15 cellular contexts compared by ENCODE assay signal in the genomic region with DNA sequence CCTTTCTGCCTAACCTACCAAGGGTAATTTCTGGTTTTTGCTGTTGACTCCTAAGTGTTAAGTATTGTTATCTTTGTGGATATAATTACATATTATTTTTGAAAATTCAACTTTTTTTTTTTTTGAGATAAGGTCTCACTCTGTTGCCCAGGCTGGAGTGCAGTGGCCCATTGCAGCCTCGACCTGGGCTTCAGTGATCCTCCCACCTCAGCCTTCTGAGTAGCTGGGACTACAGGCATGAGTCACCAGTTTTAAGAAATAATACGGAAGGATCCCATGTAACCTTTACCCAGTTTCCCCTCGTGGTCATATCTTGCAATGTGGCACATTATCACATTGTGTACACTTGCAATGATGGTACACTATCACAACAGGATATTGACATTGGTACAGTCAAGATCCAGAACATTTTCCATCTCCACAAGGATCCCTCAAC. TPM values are rescaled to one million over a fixed set of nuclear protein-coding genes. Genes with fewer than 3 reads are reported as not detected.
DNase-seq lines count a peak whose midpoint lies in the region; ATAC-seq and TF ChIP-seq lines count a peak whose summit lies in the region.
"Had no signal": no experiment of that assay in that cellular context is flagged by ENCODE, and none has a peak within 500 bp of the region (broad histone marks: within the 10 kb centered on the region; RNA-seq: fewer than 3 reads in every experiment).

No MANE protein-coding gene starts in this region.

- no peaks in the 10 kb centered on the region for H3K9me3 ChIP-seq in CD4-positive, alpha-beta T cell (ENCODE audit: control insufficient read depth, low read length)
- no peaks in the 10 kb centered on the region for H3K9me3 ChIP-seq in vagina
- H3K9me3 ChIP-seq: breast epithelium, mucosa of descending colon had no signal

- no peak overlapping the region for H3K27ac Mint-ChIP-seq in CD4-positive, alpha-beta T cell
- peak overlapping the region; percentile 1 for H3K27ac Mint-ChIP-seq in T-helper 2 cell treated with Interferon-gamma antibody and Interleukin-4, amounts not matched to agents 5 μg/mL and 100 μg/mL, for 36 hours
- H3K27ac Mint-ChIP-seq: activated naive CD4-positive, alpha-beta T cell treated with anti-CD3 and anti-CD28 coated beads, Interleukin-2, amount 10 ng/mL, durations not matched to agents 7 days and 5 days had no signal

- no peak overlapping the region for H3K27ac ChIP-seq in CD4-positive, alpha-beta T cell (ENCODE audit: low read depth, low read length)
- H3K27ac ChIP-seq in HL-60 (replicated peaks) (peak overlapping the region; percentile 69), vagina (no peak overlapping the region)
- H3K27ac ChIP-seq: breast epithelium, C4-2B had no signal

- H3K27me3 ChIP-seq in CD4-positive, alpha-beta T cell (ENCODE audit: control insufficient read depth, insufficient read depth, low read length), result no peaks in the 10 kb centered on the region
- H3K27me3 ChIP-seq in HL-60 (ENCODE audit: insufficient read depth, poor library complexity, severe bottlenecking) (no peaks in the 10 kb centered on the region), vagina (no peaks in the 10 kb centered on the region)
- H3K27me3 ChIP-seq: breast epithelium had no signal

- no peak for DNase-seq in CD4-positive, alpha-beta T cell
- peak; percentile 67 to 68 for DNase-seq in HL-60 (ENCODE audit: low read depth in 1 of 2, low spot score in 1 of 2)
- DNase-seq in T-helper 2 cell treated with Interferon-gamma antibody and Interleukin-4, amounts not matched to agents 5 μg/mL and 100 μg/mL, for 36 hours (ENCODE audit: low spot score), result no peak
- peak; percentile 50 for DNase-seq in fibroblast of mammary gland (ENCODE audit: low read depth)
- DNase-seq in EL, result no peak
- no peak for DNase-seq in vagina (ENCODE audit: extremely low spot score in 2 of 2)
- no peak for DNase-seq in anterior cingulate cortex (lab: John Stamatoyannopoulos, UW)
- DNase-seq: activated naive CD4-positive, alpha-beta T cell treated with anti-CD3 and anti-CD28 coated beads, Interleukin-2, amount 10 ng/mL, durations not matched to agents 7 days and 5 days; left cardiac atrium; mucosa of descending colon; NCI-H2081 treated with DMSO at 0.1 percent for 48 hours; NCI-H774 had no signal

- no peaks in the 10 kb centered on the region for H3K27me3 Mint-ChIP-seq in CD4-positive, alpha-beta T cell
- no peaks in the 10 kb centered on the region for H3K27me3 Mint-ChIP-seq in T-helper 2 cell treated with Interferon-gamma antibody and Interleukin-4, amounts not matched to agents 5 μg/mL and 100 μg/mL, for 36 hours (ENCODE audit: low read depth)
- H3K27me3 Mint-ChIP-seq: activated naive CD4-positive, alpha-beta T cell treated with anti-CD3 and anti-CD28 coated beads, Interleukin-2, amount 10 ng/mL, durations not matched to agents 7 days and 5 days had no signal

- ATAC-seq in CD4-positive, alpha-beta T cell (ENCODE audit: poor library complexity), result no peak
- ATAC-seq: left cardiac atrium, mucosa of descending colon had no signal

- CTCF ChIA-PET in CD4-positive, alpha-beta T cell (lab: Charles Lee), result no interaction called here

- POLR2A ChIA-PET in CD4-positive, alpha-beta T cell (lab: Charles Lee), result no interaction called here

- TF ChIP-seq CTCF in CD4-positive, alpha-beta T cell (IDR thresholded peaks at IDR 0.05), result no peak
- no peak for TF ChIP-seq CTCF in HL-60 (IDR thresholded peaks at IDR 0.05; ENCODE audit: insufficient read depth, low read length)
- no peak for TF ChIP-seq CTCF in fibroblast of mammary gland (conservative IDR thresholded peaks at IDR 0.05; ENCODE audit: control insufficient read depth, insufficient read depth, low read depth, low read length)
- TF ChIP-seq CTCF in vagina (IDR thresholded peaks at IDR 0.05), result no peak

- H3K4me3 ChIP-seq in HL-60 (replicated peaks; ENCODE audit: insufficient read depth, low read length) (no peak overlapping the region), fibroblast of mammary gland (ENCODE audit: control insufficient read depth, low read depth, low read length) (no peak overlapping the region), vagina (no peak overlapping the region)
- H3K4me3 ChIP-seq: breast epithelium, mucosa of descending colon, smooth muscle cell had no signal

- peaks cover 4% of the 10 kb centered on the region for H3K36me3 Mint-ChIP-seq in CD4-positive, alpha-beta T cell (ENCODE audit: low read depth)
- peaks cover 16% of the 10 kb centered on the region for H3K36me3 Mint-ChIP-seq in T-helper 2 cell treated with Interferon-gamma antibody and Interleukin-4, amounts not matched to agents 5 μg/mL and 100 μg/mL, for 36 hours (ENCODE audit: low read depth)

- intact Hi-C loops in CD4-positive, alpha-beta T cell (cut with DNase I, micrococcal nuclease), result no loop called here
- intact Hi-C loops in vagina (cut with DNase I), result no loop called here

- peaks cover 69% of the 10 kb centered on the region for H3K4me1 Mint-ChIP-seq in CD4-positive, alpha-beta T cell (ENCODE audit: low read depth)
- peaks cover 52% of the 10 kb centered on the region for H3K4me1 Mint-ChIP-seq in T-helper 2 cell treated with Interferon-gamma antibody and Interleukin-4, amounts not matched to agents 5 μg/mL and 100 μg/mL, for 36 hours (ENCODE audit: low read depth)

- H3K4me1 ChIP-seq in vagina, result peaks cover 17% of the 10 kb centered on the region
- H3K4me1 ChIP-seq: breast epithelium had no signal

- H3K36me3 ChIP-seq in vagina, result no peaks in the 10 kb centered on the region
- H3K36me3 ChIP-seq: breast epithelium had no signal

- H3K9me3 Mint-ChIP-seq in CD4-positive, alpha-beta T cell, result no peaks in the 10 kb centered on the region
- no peaks in the 10 kb centered on the region for H3K9me3 Mint-ChIP-seq in T-helper 2 cell treated with Interferon-gamma antibody and Interleukin-4, amounts not matched to agents 5 μg/mL and 100 μg/mL, for 36 hours
- H3K9me3 Mint-ChIP-seq: activated naive CD4-positive, alpha-beta T cell treated with anti-CD3 and anti-CD28 coated beads, Interleukin-2, amount 10 ng/mL, durations not matched to agents 7 days and 5 days had no signal

- TF ChIP-seq POLR2A in vagina (IDR thresholded peaks at IDR 0.05), result no peak

- peak overlapping the region; percentile 9 for H3K4me3 Mint-ChIP-seq in CD4-positive, alpha-beta T cell
- H3K4me3 Mint-ChIP-seq in T-helper 2 cell treated with Interferon-gamma antibody and Interleukin-4, amounts not matched to agents 5 μg/mL and 100 μg/mL, for 36 hours, result peak overlapping the region; percentile 12
- H3K4me3 Mint-ChIP-seq: activated naive CD4-positive, alpha-beta T cell treated with anti-CD3 and anti-CD28 coated beads, Interleukin-2, amount 10 ng/mL, durations not matched to agents 7 days and 5 days had no signal

RNA-seq across cellular contexts. Expression of a gene that starts 3.1 kb away (rescaled TPM):
- total RNA-seq in CD4-positive, alpha-beta T cell, result 10 to 100 TPM; 22.0 to 22.8 TPM
- total RNA-seq in vagina, result 22.3 TPM

RNA-seq across cellular contexts. Expression of a gene that starts 20.5 kb away (rescaled TPM):
- under 1 TPM; 0.41 to 0.67 TPM for total RNA-seq in CD4-positive, alpha-beta T cell
- 3.4 TPM for total RNA-seq in vagina

Comparison
In these comparisons a context has a peak if more than half of its experiments do, and no peak if none do; other contexts are left out.
1. DNase-seq: peak in HL-60 (2 of 2) and fibroblast of mammary gland (single experiment); none in CD4-positive, alpha-beta T cell (0 of 10), T-helper 2 cell treated with Interferon-gamma antibody and Interleukin-4, amounts not matched to agents 5 μg/mL and 100 μg/mL, for 36 hours (single experiment), EL (single experiment), vagina (0 of 2) and anterior cingulate cortex (0 of 58).